Comparison of ENCODE assay signal across 15 cellular contexts in genomic region chr9:20477940-20478620, GRCh38.
DNase-seq lines count a peak whose midpoint lies in the region; ATAC-seq, FAIRE-seq and TF ChIP-seq lines count a peak whose summit lies in the region.
"Had no signal": no experiment of that assay in that cellular context is flagged by ENCODE, and none has a peak within 500 bp of the region (broad histone marks: within the 10 kb centered on the region; RNA-seq: fewer than 3 reads in every experiment).

No MANE protein-coding gene starts in this region.

- CTCF ChIA-PET in GM12878 (lab: Yijun Ruan, JAX): interaction anchor here (0.6 to 1.8 kb wide), 6 partner anchors 18 to 323 kb away, joined by 3 to 4 read pairs (median 3); no protein-coding TSS in a partner anchor

- in situ Hi-C loops in GM12878 (cut with MboI): no loop called here

- no peak for TF ChIP-seq CTCF in GM12878 (IDR thresholded peaks at IDR 0.05 in 2 of 3, conservative IDR thresholded peaks at IDR 0.05 in 1 of 3; ENCODE audit: control insufficient read depth in 2 of 3, extremely low read depth in 1 of 3, insufficient read depth in 1 of 3, low read depth in 3 of 3, low read length in 3 of 3)
- TF ChIP-seq CTCF in nephron (IDR thresholded peaks at IDR 0.05; ENCODE audit: unreplicated experiment in 3 of 3): no peak
- TF ChIP-seq CTCF in CD14-positive monocyte (IDR thresholded peaks at IDR 0.05): no peak
- TF ChIP-seq CTCF in tibial nerve (IDR thresholded peaks at IDR 0.05): no peak

- no peak for TF ChIP-seq POLR2A in GM12878 (IDR thresholded peaks at IDR 0.05; ENCODE audit: low read depth, low read length)
- TF ChIP-seq POLR2A in tibial nerve (IDR thresholded peaks at IDR 0.05): no peak

- intact Hi-C loops in GM12878 (cut with micrococcal nuclease; ENCODE audit: unreplicated experiment): no loop called here
- intact Hi-C loops in CD14-positive monocyte (cut with micrococcal nuclease): no loop called here

- H3K4me2 ChIP-seq in GM12878 (ENCODE audit: control insufficient read depth, insufficient read depth): peak overlapping the region; percentile 26; the same call in 1 of the 2 replicates

- ATAC-seq in HG02870 (IDR thresholded peaks at IDR 0.05; ENCODE audit: unreplicated experiment) (peak; percentile 50), GM12878 (peak; percentile 37), GM21447 (IDR thresholded peaks at IDR 0.05; ENCODE audit: unreplicated experiment) (no peak)

- no peaks in the 10 kb centered on the region for H3K36me3 Mint-ChIP-seq in activated T-cell treated with anti-CD3 and anti-CD28 coated beads, Interleukin-2, amount 50 U/mL, for 24 hours (ENCODE audit: low read depth)
- H3K36me3 Mint-ChIP-seq in nephron (ENCODE audit: low read depth) (no peaks in the 10 kb centered on the region), CD14-positive monocyte (no peaks in the 10 kb centered on the region)

- SMC1A ChIA-PET in GM12878 (lab: Charles Lee; ENCODE audit: uncharacterized antibody, unreplicated experiment): interaction anchor here (0.7 to 2.2 kb wide), 8 partner anchors 9 to 547 kb away, joined by 3 to 13 read pairs (median 3); no protein-coding TSS in a partner anchor

- H3K9me3 ChIP-seq in GM12878 (replicated peaks; ENCODE audit: control insufficient read depth, insufficient read depth, low read length) (peaks cover 1% of the 10 kb centered on the region; the same call in 1 of the 3 replicates), tibial nerve (no peaks in the 10 kb centered on the region)
- H3K9me3 ChIP-seq: adrenal gland, MG63 had no signal

- peaks cover 36% of the 10 kb centered on the region for H3K79me2 ChIP-seq in GM12878 (ENCODE audit: control insufficient read depth, insufficient read depth, low read length)

- DNase-seq in activated T-cell treated with anti-CD3 and anti-CD28 coated beads, Interleukin-2, amount 50 U/mL, for 24 hours: no peak
- DNase-seq in activated T-cell treated with anti-CD3 and anti-CD28 coated beads for 4 hours (no peak), GM12878 (ENCODE audit: low read depth, low spot score) (peak; percentile 37), CD14-positive monocyte (ENCODE audit: low spot score) (no peak), tibial nerve (ENCODE audit: low spot score in 2 of 2) (no peak)
- DNase-seq: activated CD4-positive, CD25-positive, alpha-beta regulatory T cell; adrenal gland; H7; MG63; NCI-H510A; SHP77 treated with DMSO at 0.1 percent for 48 hours; stimulated activated naive CD4-positive, alpha-beta T cell treated with Interleukin-2 at 50 U/mL for 16 hours had no signal

- H4K20me1 ChIP-seq in GM12878 (ENCODE audit: control insufficient read depth, insufficient read depth): no peaks in the 10 kb centered on the region

- TF ChIP-seq RAD21 in GM12878 (IDR thresholded peaks at IDR 0.05; ENCODE audit: insufficient read depth, low read depth, low read length): no peak

- no peak overlapping the region for H3K4me3 ChIP-seq in GM12878
- no peak overlapping the region for H3K4me3 ChIP-seq in tibial nerve
- H3K4me3 ChIP-seq: adrenal gland, MG63 had no signal

- H3K27ac ChIP-seq in GM12878 (ENCODE audit: control insufficient read depth, insufficient read depth) (no peak overlapping the region), tibial nerve (no peak overlapping the region)
- H3K27ac ChIP-seq: adrenal gland had no signal

- no TSS peak for BruUV-seq in GM12878 (replicated peaks; lab: Mats Ljungman, UMichigan)

- RAD21 ChIA-PET in GM12878 (lab: Charles Lee; ENCODE audit: unreplicated experiment): interaction anchor here (0.9 to 1.4 kb wide), 4 partner anchors 14 to 463 kb away, joined by 3 to 5 read pairs (median 3); no protein-coding TSS in a partner anchor

- no peak overlapping the region for H3K4me3 Mint-ChIP-seq in activated T-cell treated with anti-CD3 and anti-CD28 coated beads, Interleukin-2, amount 50 U/mL, for 24 hours
- H3K4me3 Mint-ChIP-seq in nephron (no peak overlapping the region), CD14-positive monocyte (no peak overlapping the region)

- no peak for FAIRE-seq in GM12878 (lab: Jason Lieb, UNC)

- H3K36me3 ChIP-seq in GM12878 (ENCODE audit: control insufficient read depth in 2 of 2, insufficient read depth in 2 of 2, low read length in 1 of 2) (no peaks in the 10 kb centered on the region), tibial nerve (no peaks in the 10 kb centered on the region)
- H3K36me3 ChIP-seq: adrenal gland, MG63 had no signal

- TF ChIP-seq EP300 in GM12878 (IDR thresholded peaks at IDR 0.05; ENCODE audit: borderline replicate concordance in 1 of 2, control insufficient read depth in 1 of 2, low read depth in 2 of 2, low read length in 2 of 2) (no peak), tibial nerve (IDR thresholded peaks at IDR 0.05) (no peak)

- POLR2A ChIA-PET in GM12878 (lab: Charles Lee): no interaction called here

- peak overlapping the region; percentile 31 for H3K27ac Mint-ChIP-seq in activated T-cell treated with anti-CD3 and anti-CD28 coated beads, Interleukin-2, amount 50 U/mL, for 24 hours
- H3K27ac Mint-ChIP-seq in nephron (peak overlapping the region; percentile 84 to 98 (median 88)), CD14-positive monocyte (no peak overlapping the region)

- peaks cover 69% of the 10 kb centered on the region for H3K4me1 Mint-ChIP-seq in activated T-cell treated with anti-CD3 and anti-CD28 coated beads, Interleukin-2, amount 50 U/mL, for 24 hours (ENCODE audit: low read depth)
- H3K4me1 Mint-ChIP-seq in nephron (peaks cover 60% of the 10 kb centered on the region), CD14-positive monocyte (peaks cover 6% of the 10 kb centered on the region)

- no peak overlapping the region for H2AFZ ChIP-seq in GM12878 (ENCODE audit: control insufficient read depth, low read depth, low read length)

- H3K9ac ChIP-seq in GM12878 (ENCODE audit: control insufficient read depth, insufficient read depth, low read length): no peak overlapping the region

- no peaks in the 10 kb centered on the region for H3K27me3 Mint-ChIP-seq in activated T-cell treated with anti-CD3 and anti-CD28 coated beads, Interleukin-2, amount 50 U/mL, for 24 hours
- H3K27me3 Mint-ChIP-seq in nephron (ENCODE audit: low read depth) (no peaks in the 10 kb centered on the region), CD14-positive monocyte (ENCODE audit: low read depth in 3 of 3) (no peaks in the 10 kb centered on the region)

- H3K4me1 ChIP-seq in GM12878 (ENCODE audit: control insufficient read depth, insufficient read depth, low read length) (peaks cover 34% of the 10 kb centered on the region), tibial nerve (peaks cover 0 to 48% (median 0%) of the 10 kb centered on the region in 4 donors)

- H3K27me3 ChIP-seq in GM12878 (replicated peaks in 1 of 2; ENCODE audit: control insufficient read depth in 2 of 2, insufficient read depth in 2 of 2, low read length in 1 of 2) (no peaks in the 10 kb centered on the region), tibial nerve (no peaks in the 10 kb centered on the region)
- H3K27me3 ChIP-seq: adrenal gland, MG63 had no signal

- H3K9me3 Mint-ChIP-seq in activated T-cell treated with anti-CD3 and anti-CD28 coated beads, Interleukin-2, amount 50 U/mL, for 24 hours: no peaks in the 10 kb centered on the region
- H3K9me3 Mint-ChIP-seq in nephron (no peaks in the 10 kb centered on the region), CD14-positive monocyte (peaks cover 0 to 3% (median 0%) of the 10 kb centered on the region in 7 donors)

- 55% methylated on average over 7 of the region's 7 CpGs for WGBS in GM12878 (ENCODE audit: insufficient coverage, insufficient replicate concordance, low lambda C conversion rate, missing lambda C conversion rate)
- WGBS in tibial nerve, 2 donors: 82 to 88% methylated on average over 7 of the region's 7 CpGs

TF ChIP-seq in GM12878, 131 proteins besides CTCF, POLR2A, EP300 and RAD21:
- TF ChIP-seq NR2F1 (conservative IDR thresholded peaks at IDR 0.05): no peak
- peak; percentile 45; the same call in 1 of the 2 replicates for TF ChIP-seq RUNX3 (IDR thresholded peaks at IDR 0.05; ENCODE audit: low read length)

Comparison
In these comparisons a context has a peak if more than half of its experiments do, and no peak if none do; other contexts are left out.
1. H3K27ac Mint-ChIP-seq: peak in activated T-cell treated with anti-CD3 and anti-CD28 coated beads, Interleukin-2, amount 50 U/mL, for 24 hours (single experiment) and nephron (3 of 3); none in CD14-positive monocyte (0 of 7).